ENCODE assay signal across 8 cellular contexts in the genomic region with DNA sequence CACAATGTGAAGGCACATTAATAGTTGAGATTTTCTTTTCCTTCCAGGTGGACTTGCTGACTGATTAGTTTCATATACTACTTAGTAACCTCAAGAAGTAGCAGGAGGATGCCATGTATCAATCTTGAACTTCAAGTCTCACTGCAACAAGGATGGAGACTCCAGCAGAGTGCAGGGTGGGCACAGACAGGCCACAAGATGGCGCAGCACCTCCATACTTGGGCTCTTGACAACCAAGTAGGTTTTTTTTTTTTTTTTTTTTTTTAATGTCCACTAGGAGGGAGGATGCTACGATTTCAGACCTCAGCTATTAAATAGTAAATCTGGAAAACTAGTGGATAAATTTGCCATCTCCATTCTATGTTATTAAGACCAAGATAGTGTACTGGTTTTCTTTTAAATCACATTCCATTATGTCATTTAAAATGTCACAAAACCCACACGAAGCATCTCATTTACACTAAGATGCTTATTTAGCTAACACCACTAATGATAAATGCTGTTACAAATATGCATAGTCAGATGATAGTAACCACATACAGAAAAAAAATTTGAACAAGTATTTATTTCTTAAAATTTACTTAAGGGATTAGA.
DNase-seq lines count a peak whose midpoint lies in the region; ATAC-seq lines count a peak whose summit lies in the region.

No MANE protein-coding gene starts in this region.

- ATAC-seq in HG02642 (IDR thresholded peaks at IDR 0.05; ENCODE audit: poor library complexity, unreplicated experiment) (peak; percentile 69), HG03571 (IDR thresholded peaks at IDR 0.05; ENCODE audit: unreplicated experiment) (no peak)

- H3K27ac ChIP-seq in caudate nucleus (ENCODE audit: low read depth, low read length) = no peak overlapping the region

- DNase-seq in DMS53 treated with DMSO at 0.1 percent for 48 hours (lab: John Stamatoyannopoulos, UW; ENCODE audit: unreplicated experiment) (peak; percentile 77), NCI-H2227 (lab: John Stamatoyannopoulos, UW; ENCODE audit: unreplicated experiment) (peak; percentile 76), caudate nucleus (lab: John Stamatoyannopoulos, UW) (peak in 54 of 61 donors; percentile 8 to 79 (median 46)), kidney tubule cell (ENCODE audit: low spot score) (peak; percentile 78)
- peak; percentile 52 for DNase-seq in activated CD4-positive, CD25-positive, alpha-beta regulatory T cell treated with anti-CD3 and anti-CD28 coated beads, Interleukin-2, amount 50 U/mL, for 16 hours (ENCODE audit: low read depth, low spot score)
- DNase-seq in stimulated activated CD4-positive, alpha-beta T cell treated with anti-CD3 and anti-CD28 coated beads, Interleukin-2, amount 100 ng/mL, for 48 hours = peak; percentile 71 to 72
